14 cellular contexts compared by ENCODE assay signal in genomic region chr2:237900891-237901831, GRCh38. TPM values are rescaled to one million over a fixed set of nuclear protein-coding genes. Genes with fewer than 3 reads are reported as not detected.
DNase-seq lines count a peak whose midpoint lies in the region; ATAC-seq and TF ChIP-seq lines count a peak whose summit lies in the region.
"Had no signal": no experiment of that assay in that cellular context is flagged by ENCODE, and none has a peak within 500 bp of the region (broad histone marks: within the 10 kb centered on the region; RNA-seq: fewer than 3 reads in every experiment).

No MANE protein-coding gene starts in this region.

- no peaks in the 10 kb centered on the region for H3K36me3 Mint-ChIP-seq in CD4-positive, CD25-positive, alpha-beta regulatory T cell
- H3K36me3 Mint-ChIP-seq in activated CD8-positive, alpha-beta T cell treated with anti-CD3 and anti-CD28 coated beads for 36 hours (ENCODE audit: low read depth), result peaks cover 7% of the 10 kb centered on the region
- no peaks in the 10 kb centered on the region for H3K36me3 Mint-ChIP-seq in naive thymus-derived CD8-positive, alpha-beta T cell
- H3K36me3 Mint-ChIP-seq: activated naive CD8-positive, alpha-beta T cell had no signal

- no peaks in the 10 kb centered on the region for H3K27me3 ChIP-seq in CD4-positive, CD25-positive, alpha-beta regulatory T cell (ENCODE audit: control insufficient read depth, insufficient read depth, low read length)
- H3K27me3 ChIP-seq: Peyer's patch had no signal

- H3K27ac ChIP-seq in CD4-positive, CD25-positive, alpha-beta regulatory T cell (ENCODE audit: insufficient read depth, low read length, poor library complexity, severe bottlenecking), result no peak overlapping the region
- H3K27ac ChIP-seq: Peyer's patch had no signal

- H3K27me3 Mint-ChIP-seq in CD4-positive, CD25-positive, alpha-beta regulatory T cell, result no peaks in the 10 kb centered on the region
- H3K27me3 Mint-ChIP-seq in activated CD8-positive, alpha-beta T cell treated with anti-CD3 and anti-CD28 coated beads for 36 hours, result no peaks in the 10 kb centered on the region
- H3K27me3 Mint-ChIP-seq in naive thymus-derived CD8-positive, alpha-beta T cell, result no peaks in the 10 kb centered on the region
- H3K27me3 Mint-ChIP-seq: activated naive CD8-positive, alpha-beta T cell had no signal

- CTCF ChIA-PET in activated CD8-positive, alpha-beta T cell treated with anti-CD3 and anti-CD28 coated beads for 36 hours (lab: Charles Lee), result no interaction called here

- DNase-seq in DMS53 (lab: John Stamatoyannopoulos, UW) (peak; percentile 44), DMS53 treated with DMSO at 0.1 percent for 48 hours (lab: John Stamatoyannopoulos, UW; ENCODE audit: unreplicated experiment) (no peak), globus pallidus (ENCODE audit: low spot score) (no peak), amygdala (lab: John Stamatoyannopoulos, UW) (no peak)
- DNase-seq in CD4-positive, CD25-positive, alpha-beta regulatory T cell, result no peak
- peak; percentile 50 for DNase-seq in activated CD8-positive, alpha-beta T cell treated with anti-CD3 and anti-CD28 coated beads for 36 hours
- DNase-seq in naive thymus-derived CD8-positive, alpha-beta T cell, result no peak
- DNase-seq: dermis blood vessel endothelial cell; NCI-H1436 treated with DMSO at 0.1 percent for 48 hours; nucleus accumbens; stimulated activated CD4-positive, alpha-beta T cell treated with anti-CD3 and anti-CD28 coated beads, Interleukin-2, amount 100 ng/mL, for 24 hours had no signal

- H3K9me3 ChIP-seq in CD4-positive, CD25-positive, alpha-beta regulatory T cell (ENCODE audit: control insufficient read depth in 2 of 2, low read length in 2 of 2), result no peaks in the 10 kb centered on the region
- H3K9me3 ChIP-seq: Peyer's patch had no signal

- H3K36me3 ChIP-seq in CD4-positive, CD25-positive, alpha-beta regulatory T cell (ENCODE audit: control insufficient read depth, insufficient read depth, low read length), result no peaks in the 10 kb centered on the region
- H3K36me3 ChIP-seq: Peyer's patch had no signal

- no peak for ATAC-seq in CD4-positive, CD25-positive, alpha-beta regulatory T cell (ENCODE audit: low read depth in 2 of 2)
- peak; percentile 5 for ATAC-seq in activated CD8-positive, alpha-beta T cell treated with anti-CD3 and anti-CD28 coated beads for 36 hours
- no peak for ATAC-seq in naive thymus-derived CD8-positive, alpha-beta T cell
- ATAC-seq in HG03520 (IDR thresholded peaks at IDR 0.05; ENCODE audit: unreplicated experiment), result no peak

- TF ChIP-seq CTCF in activated CD8-positive, alpha-beta T cell treated with anti-CD3 and anti-CD28 coated beads for 36 hours (IDR thresholded peaks at IDR 0.05), result no peak

- peaks cover 12 to 42% (median 21%) of the 10 kb centered on the region in 4 donors for H3K4me1 Mint-ChIP-seq in CD4-positive, CD25-positive, alpha-beta regulatory T cell
- peaks cover 58% of the 10 kb centered on the region for H3K4me1 Mint-ChIP-seq in activated CD8-positive, alpha-beta T cell treated with anti-CD3 and anti-CD28 coated beads for 36 hours (ENCODE audit: low read depth)
- peaks cover 32 to 62% (median 48%) of the 10 kb centered on the region in 4 donors for H3K4me1 Mint-ChIP-seq in naive thymus-derived CD8-positive, alpha-beta T cell

- H3K4me1 ChIP-seq in CD4-positive, CD25-positive, alpha-beta regulatory T cell (ENCODE audit: control insufficient read depth, insufficient read depth, low read length, poor library complexity, severe bottlenecking), result peaks cover 28% of the 10 kb centered on the region

- intact Hi-C loops in activated CD8-positive, alpha-beta T cell treated with anti-CD3 and anti-CD28 coated beads for 36 hours (cut with micrococcal nuclease), result no loop called here

- peak overlapping the region; percentile 11 to 65 (median 41) for H3K27ac Mint-ChIP-seq in CD4-positive, CD25-positive, alpha-beta regulatory T cell
- peak overlapping the region; percentile 87 for H3K27ac Mint-ChIP-seq in activated CD8-positive, alpha-beta T cell treated with anti-CD3 and anti-CD28 coated beads for 36 hours
- H3K27ac Mint-ChIP-seq in naive thymus-derived CD8-positive, alpha-beta T cell, result peak overlapping the region in 9 of 10 donors; percentile 15 to 85 (median 78)
- H3K27ac Mint-ChIP-seq: activated naive CD8-positive, alpha-beta T cell had no signal

- H3K9me3 Mint-ChIP-seq in CD4-positive, CD25-positive, alpha-beta regulatory T cell, result no peaks in the 10 kb centered on the region
- H3K9me3 Mint-ChIP-seq in activated CD8-positive, alpha-beta T cell treated with anti-CD3 and anti-CD28 coated beads for 36 hours, result peaks cover 8% of the 10 kb centered on the region
- no peaks in the 10 kb centered on the region for H3K9me3 Mint-ChIP-seq in naive thymus-derived CD8-positive, alpha-beta T cell

- H3K4me3 Mint-ChIP-seq in CD4-positive, CD25-positive, alpha-beta regulatory T cell, result no peak overlapping the region
- peak overlapping the region; percentile 61 for H3K4me3 Mint-ChIP-seq in activated CD8-positive, alpha-beta T cell treated with anti-CD3 and anti-CD28 coated beads for 36 hours
- H3K4me3 Mint-ChIP-seq in naive thymus-derived CD8-positive, alpha-beta T cell, result peak overlapping the region in 4 of 10 donors; percentile 36 to 55 (median 45)
- H3K4me3 Mint-ChIP-seq: activated naive CD8-positive, alpha-beta T cell had no signal

- POLR2A ChIA-PET in activated CD8-positive, alpha-beta T cell treated with anti-CD3 and anti-CD28 coated beads for 36 hours (lab: Charles Lee), result no interaction called here
- POLR2A ChIA-PET in naive thymus-derived CD8-positive, alpha-beta T cell (lab: Charles Lee), result interaction anchor here (0.7 kb wide), 1 partner anchor 71 kb away, joined by 12 read pairs; no protein-coding TSS in a partner anchor

- H3K4me3 ChIP-seq in CD4-positive, CD25-positive, alpha-beta regulatory T cell (ENCODE audit: low read depth, low read length), result no peak overlapping the region
- H3K4me3 ChIP-seq: Peyer's patch had no signal

RNA-seq across cellular contexts. Expression of gene RAMP1, which starts 41.7 kb away (rescaled TPM):
- total RNA-seq in CD4-positive, CD25-positive, alpha-beta regulatory T cell, result not detected
- polyA plus RNA-seq in CD4-positive, CD25-positive, alpha-beta regulatory T cell, result under 1 TPM in 1 of 4 donors, not detected in 3; 0.22 TPM
- 1 to 10 TPM; 1.0 to 1.4 TPM for total RNA-seq in activated CD8-positive, alpha-beta T cell treated with anti-CD3 and anti-CD28 coated beads for 36 hours
- not detected for total RNA-seq in naive thymus-derived CD8-positive, alpha-beta T cell
- polyA plus RNA-seq in naive thymus-derived CD8-positive, alpha-beta T cell, result 1 to 10 TPM in 1 of 3 donors, not detected in 2; 1.1 TPM

Comparison
In these comparisons a context has a peak if more than half of its experiments do, and no peak if none do; other contexts are left out.
1. DNase-seq: peak in DMS53 (single experiment) and activated CD8-positive, alpha-beta T cell treated with anti-CD3 and anti-CD28 coated beads for 36 hours (single experiment); none in DMS53 treated with DMSO at 0.1 percent for 48 hours (single experiment), CD4-positive, CD25-positive, alpha-beta regulatory T cell (0 of 3), naive thymus-derived CD8-positive, alpha-beta T cell (0 of 10), globus pallidus (single experiment) and amygdala (0 of 56).
2. Peak in every context shown above with its lines, with median percentiles within 50 percentile points of each other: H3K27ac Mint-ChIP-seq.